Comparison of ENCODE assay signal across 18 cellular contexts in the genomic region with DNA sequence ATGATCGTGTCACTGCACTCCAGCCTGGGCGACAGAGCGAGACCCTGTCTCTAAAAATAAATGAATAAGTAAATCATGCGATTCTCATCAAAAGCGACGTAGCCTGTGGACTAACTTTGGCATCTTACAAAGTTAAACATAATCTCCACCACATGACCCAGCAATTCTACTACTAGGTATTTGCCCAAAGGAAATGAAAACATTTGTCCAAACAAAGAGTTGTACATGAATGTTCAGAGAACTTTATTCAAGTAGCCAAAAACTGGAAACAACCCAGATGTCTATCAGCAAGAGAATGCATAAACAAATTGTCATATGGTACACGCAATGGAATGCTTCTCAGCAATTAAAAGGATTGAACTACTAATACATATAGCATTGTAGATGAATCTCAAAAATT.
DNase-seq lines count a peak whose midpoint lies in the region; ATAC-seq and TF ChIP-seq lines count a peak whose summit lies in the region.
"Had no signal": no experiment of that assay in that cellular context is flagged by ENCODE, and none has a peak within 500 bp of the region (broad histone marks: within the 10 kb centered on the region; RNA-seq: fewer than 3 reads in every experiment).

No MANE protein-coding gene starts in this region.

- H3K27me3 ChIP-seq in AG04450 (ENCODE audit: control insufficient read depth, insufficient read depth, low read length), result no peaks in the 10 kb centered on the region
- no peaks in the 10 kb centered on the region for H3K27me3 ChIP-seq in naive thymus-derived CD4-positive, alpha-beta T cell (ENCODE audit: control insufficient read depth in 2 of 2, insufficient read depth in 2 of 2, low read length in 2 of 2)
- H3K27me3 ChIP-seq: left lung had no signal

- H3K4me1 Mint-ChIP-seq in naive thymus-derived CD4-positive, alpha-beta T cell, result peaks cover 0 to 13% (median 0%) of the 10 kb centered on the region in 7 donors

- H3K4me3 ChIP-seq in AG04450 (ENCODE audit: low read depth, low read length) (no peak overlapping the region), LNCaP clone FGC (ENCODE audit: low read depth, low read length) (no peak overlapping the region), choroid plexus epithelial cell (ENCODE audit: low read depth, low read length) (no peak overlapping the region)
- no peak overlapping the region for H3K4me3 ChIP-seq in naive thymus-derived CD4-positive, alpha-beta T cell (ENCODE audit: low read length)
- H3K4me3 ChIP-seq: left lung had no signal

- peaks cover 0 to 1% (median 0%) of the 10 kb centered on the region in 11 donors for H3K9me3 Mint-ChIP-seq in naive thymus-derived CD4-positive, alpha-beta T cell
- H3K9me3 Mint-ChIP-seq: activated CD4-positive, alpha-beta T cell treated with anti-CD3 and anti-CD28 coated beads, Interleukin-2, amount 10 ng/mL, durations not matched to agents 7 days and 5 days; activated naive CD8-positive, alpha-beta T cell treated with anti-CD3 and anti-CD28 coated beads, Interleukin-2, amount 10 ng/mL, durations not matched to agents 7 days and 5 days; IgD-negative memory B cell; stimulated activated naive CD8-positive, alpha-beta T cell treated with anti-CD3 and anti-CD28 coated beads, Interleukin-15, amount 100 ng/mL, for 72 hours had no signal

- no peak overlapping the region for H3K27ac Mint-ChIP-seq in naive thymus-derived CD4-positive, alpha-beta T cell
- H3K27ac Mint-ChIP-seq: activated CD4-positive, alpha-beta T cell treated with anti-CD3 and anti-CD28 coated beads, Interleukin-2, amount 10 ng/mL, durations not matched to agents 7 days and 5 days; activated naive CD8-positive, alpha-beta T cell treated with anti-CD3 and anti-CD28 coated beads, Interleukin-2, amount 10 ng/mL, durations not matched to agents 7 days and 5 days; stimulated activated naive CD8-positive, alpha-beta T cell treated with anti-CD3 and anti-CD28 coated beads, Interleukin-15, amount 100 ng/mL, for 72 hours had no signal

- DNase-seq in AG04450 (ENCODE audit: low read depth, low spot score) (peak; percentile 72), LNCaP clone FGC (ENCODE audit: low read depth) (peak; percentile 93), choroid plexus epithelial cell (ENCODE audit: low read depth) (peak; percentile 50), iris pigment epithelial cell (ENCODE audit: low read depth) (peak; percentile 67), DMS53 treated with DMSO at 0.1 percent for 48 hours (lab: John Stamatoyannopoulos, UW; ENCODE audit: unreplicated experiment) (no peak), pons (ENCODE audit: low spot score) (no peak), NCI-H526 (lab: John Stamatoyannopoulos, UW) (no peak)
- DNase-seq in naive thymus-derived CD4-positive, alpha-beta T cell, result no peak
- DNase-seq: activated CD4-positive, alpha-beta T cell treated with anti-CD3 and anti-CD28 coated beads, Interleukin-2, amount 10 ng/mL, durations not matched to agents 7 days and 5 days; activated naive CD8-positive, alpha-beta T cell treated with anti-CD3 and anti-CD28 coated beads, Interleukin-2, amount 10 ng/mL, durations not matched to agents 7 days and 5 days; activated T-cell treated with anti-CD3 and anti-CD28 coated beads for 4 hours; GF-D8; hypothalamus; left lung; NCI-H1092; posterior cingulate gyrus; stimulated activated naive CD8-positive, alpha-beta T cell treated with anti-CD3 and anti-CD28 coated beads, Interleukin-15, amount 100 ng/mL, for 72 hours had no signal

- H3K9me3 ChIP-seq in AG04450 (ENCODE audit: control insufficient read depth, insufficient read depth, low read length), result no peaks in the 10 kb centered on the region
- no peaks in the 10 kb centered on the region for H3K9me3 ChIP-seq in naive thymus-derived CD4-positive, alpha-beta T cell (ENCODE audit: control insufficient read depth in 2 of 3, low read length in 3 of 3)
- H3K9me3 ChIP-seq: left lung had no signal

- POLR2A ChIA-PET in AG04450 (lab: Yijun Ruan, JAX), result no interaction called here
- POLR2A ChIA-PET in naive thymus-derived CD4-positive, alpha-beta T cell (lab: Charles Lee), result no interaction called here

- intact Hi-C loops in naive thymus-derived CD4-positive, alpha-beta T cell (cut with micrococcal nuclease), result no loop called here

- no peaks in the 10 kb centered on the region for H3K4me1 ChIP-seq in naive thymus-derived CD4-positive, alpha-beta T cell (ENCODE audit: control insufficient read depth in 2 of 2, insufficient read depth in 2 of 2, low read length in 2 of 2)

- H3K27ac ChIP-seq in AG04450 (ENCODE audit: low read depth, low read length), result peak overlapping the region; percentile 55
- H3K27ac ChIP-seq in naive thymus-derived CD4-positive, alpha-beta T cell (ENCODE audit: low read depth, low read length), result no peak overlapping the region

- no peaks in the 10 kb centered on the region for H3K36me3 ChIP-seq in naive thymus-derived CD4-positive, alpha-beta T cell (ENCODE audit: control insufficient read depth in 2 of 3, insufficient read depth in 3 of 3, low read length in 3 of 3)
- H3K36me3 ChIP-seq: left lung had no signal

- H3K27me3 Mint-ChIP-seq in naive thymus-derived CD4-positive, alpha-beta T cell, result peaks cover 0 to 12% (median 3%) of the 10 kb centered on the region in 5 donors
- H3K27me3 Mint-ChIP-seq: stimulated activated naive CD8-positive, alpha-beta T cell treated with anti-CD3 and anti-CD28 coated beads, Interleukin-15, amount 100 ng/mL, for 72 hours had no signal

- CTCF ChIA-PET in AG04450 (lab: Charles Lee), result interaction anchor here (1.2 kb wide), 1 partner anchor 48 kb away, joined by 6 read pairs; no protein-coding TSS in a partner anchor
- CTCF ChIA-PET in naive thymus-derived CD4-positive, alpha-beta T cell (lab: Charles Lee), result no interaction called here

- H3K36me3 Mint-ChIP-seq in naive thymus-derived CD4-positive, alpha-beta T cell, result no peaks in the 10 kb centered on the region
- H3K36me3 Mint-ChIP-seq: activated naive CD8-positive, alpha-beta T cell treated with anti-CD3 and anti-CD28 coated beads, Interleukin-2, amount 10 ng/mL, durations not matched to agents 7 days and 5 days; IgD-negative memory B cell had no signal

- ATAC-seq in naive thymus-derived CD4-positive, alpha-beta T cell, result no peak
- ATAC-seq: left lung; stimulated activated naive CD8-positive, alpha-beta T cell treated with anti-CD3 and anti-CD28 coated beads, Interleukin-15, amount 100 ng/mL, for 72 hours had no signal

- H3K4me3 Mint-ChIP-seq in naive thymus-derived CD4-positive, alpha-beta T cell, result no peak overlapping the region
- H3K4me3 Mint-ChIP-seq: activated CD4-positive, alpha-beta T cell treated with anti-CD3 and anti-CD28 coated beads, Interleukin-2, amount 10 ng/mL, durations not matched to agents 7 days and 5 days; activated naive CD8-positive, alpha-beta T cell treated with anti-CD3 and anti-CD28 coated beads, Interleukin-2, amount 10 ng/mL, durations not matched to agents 7 days and 5 days; IgD-negative memory B cell; stimulated activated naive CD8-positive, alpha-beta T cell treated with anti-CD3 and anti-CD28 coated beads, Interleukin-15, amount 100 ng/mL, for 72 hours had no signal

- TF ChIP-seq CTCF in AG04450 (IDR thresholded peaks at IDR 0.05; ENCODE audit: low read depth, low read length) (no peak), LNCaP clone FGC (IDR thresholded peaks at IDR 0.05; ENCODE audit: control insufficient read depth, extremely low read depth, insufficient read depth) (no peak), choroid plexus epithelial cell (conservative IDR thresholded peaks at IDR 0.05; ENCODE audit: low read depth, low read length) (no peak)

Comparison
In these comparisons a context has a peak if more than half of its experiments do, and no peak if none do; other contexts are left out.
1. DNase-seq: peak in AG04450 (single experiment), LNCaP clone FGC (single experiment), choroid plexus epithelial cell (single experiment) and iris pigment epithelial cell (single experiment); none in DMS53 treated with DMSO at 0.1 percent for 48 hours (single experiment), pons (single experiment), NCI-H526 (0 of 2) and naive thymus-derived CD4-positive, alpha-beta T cell (0 of 9).